In genomic region chr18:43855376-43855775, GRCh38 we compare ENCODE assay signal across 18 cellular contexts.
"Had no signal": no experiment of that assay in that cellular context is flagged by ENCODE, and none has a peak within 500 bp of the region (broad histone marks: within the 10 kb centered on the region; RNA-seq: fewer than 3 reads in every experiment).

No MANE protein-coding gene starts in this region.

- H3K27me3 Mint-ChIP-seq: effector memory CD8-positive, alpha-beta T cell; progenitor cell of endocrine pancreas; stimulated activated naive CD8-positive, alpha-beta T cell treated with anti-CD3 and anti-CD28 coated beads, Interleukin-15, Interleukin-2, amounts not matched to agents 100 ng/mL and 50 ng/mL, for 24 hours had no signal

- H3K4me1 ChIP-seq: lower lobe of right lung, parathyroid adenoma, right lobe of liver, tibial nerve, upper lobe of left lung had no signal

- H3K9ac ChIP-seq: parathyroid adenoma had no signal

- H3K27ac Mint-ChIP-seq: effector memory CD8-positive, alpha-beta T cell; immature natural killer cell; natural killer cell; progenitor cell of endocrine pancreas; stimulated activated naive B cell treated with anti-CD40 and anti-IgM and Interleukin-4, amounts not matched to agents 10 μg/mL and 1 μg/mL and 100 μg/mL, for 72 hours; stimulated activated naive CD8-positive, alpha-beta T cell treated with anti-CD3 and anti-CD28 coated beads, Interleukin-15, Interleukin-2, amounts not matched to agents 100 ng/mL and 50 ng/mL, for 24 hours had no signal

- H3K79me2 ChIP-seq: parathyroid adenoma had no signal

- H3K36me3 Mint-ChIP-seq: immature natural killer cell; natural killer cell; stimulated activated naive B cell treated with anti-CD40 and anti-IgM and Interleukin-4, amounts not matched to agents 10 μg/mL and 1 μg/mL and 100 μg/mL, for 72 hours had no signal

- H3K4me1 Mint-ChIP-seq: immature natural killer cell; natural killer cell; stimulated activated naive B cell treated with anti-CD40 and anti-IgM and Interleukin-4, amounts not matched to agents 10 μg/mL and 1 μg/mL and 100 μg/mL, for 72 hours had no signal

- H2AFZ ChIP-seq: parathyroid adenoma had no signal

- H3K36me3 ChIP-seq: lower lobe of right lung, right lobe of liver, thoracic aorta, tibial nerve, upper lobe of left lung had no signal

- H3K4me3 Mint-ChIP-seq: effector memory CD8-positive, alpha-beta T cell; immature natural killer cell; natural killer cell; stimulated activated naive B cell treated with anti-CD40 and anti-IgM and Interleukin-4, amounts not matched to agents 10 μg/mL and 1 μg/mL and 100 μg/mL, for 72 hours; stimulated activated naive CD8-positive, alpha-beta T cell treated with anti-CD3 and anti-CD28 coated beads, Interleukin-15, Interleukin-2, amounts not matched to agents 100 ng/mL and 50 ng/mL, for 24 hours had no signal

- DNase-seq: cortex of kidney; effector memory CD8-positive, alpha-beta T cell; hypothalamus; immature natural killer cell; left ventricle myocardium superior; lower lobe of right lung; natural killer cell; right lobe of liver; small intestine; stimulated activated CD4-positive, alpha-beta T cell treated with anti-CD3 and anti-CD28 coated beads, Interleukin-15, amount 100 ng/mL, for 24 hours; stimulated activated CD4-positive, alpha-beta T cell treated with anti-CD3 and anti-CD28 coated beads, Interleukin-2, amount 100 ng/mL, for 48 hours; stimulated activated naive B cell treated with anti-CD40 and anti-IgM and Interleukin-4, amounts not matched to agents 10 μg/mL and 1 μg/mL and 100 μg/mL, for 72 hours; upper lobe of left lung had no signal

- ATAC-seq: effector memory CD8-positive, alpha-beta T cell; left ventricle myocardium superior; lower lobe of right lung; natural killer cell; right lobe of liver; stimulated activated naive B cell treated with anti-CD40 and anti-IgM and Interleukin-4, amounts not matched to agents 10 μg/mL and 1 μg/mL and 100 μg/mL, for 72 hours had no signal

- H3K9me3 ChIP-seq: lower lobe of right lung, right lobe of liver, thoracic aorta, tibial nerve, upper lobe of left lung had no signal

- H3K27me3 ChIP-seq: right lobe of liver, tibial nerve, upper lobe of left lung had no signal

- H3K27ac ChIP-seq: lower lobe of right lung, parathyroid adenoma, right lobe of liver, thoracic aorta, tibial nerve, upper lobe of left lung had no signal

- H3K4me3 ChIP-seq: lower lobe of right lung, right lobe of liver, thoracic aorta, tibial nerve, upper lobe of left lung had no signal
